28 cellular contexts compared by ENCODE assay signal in the genomic region with DNA sequence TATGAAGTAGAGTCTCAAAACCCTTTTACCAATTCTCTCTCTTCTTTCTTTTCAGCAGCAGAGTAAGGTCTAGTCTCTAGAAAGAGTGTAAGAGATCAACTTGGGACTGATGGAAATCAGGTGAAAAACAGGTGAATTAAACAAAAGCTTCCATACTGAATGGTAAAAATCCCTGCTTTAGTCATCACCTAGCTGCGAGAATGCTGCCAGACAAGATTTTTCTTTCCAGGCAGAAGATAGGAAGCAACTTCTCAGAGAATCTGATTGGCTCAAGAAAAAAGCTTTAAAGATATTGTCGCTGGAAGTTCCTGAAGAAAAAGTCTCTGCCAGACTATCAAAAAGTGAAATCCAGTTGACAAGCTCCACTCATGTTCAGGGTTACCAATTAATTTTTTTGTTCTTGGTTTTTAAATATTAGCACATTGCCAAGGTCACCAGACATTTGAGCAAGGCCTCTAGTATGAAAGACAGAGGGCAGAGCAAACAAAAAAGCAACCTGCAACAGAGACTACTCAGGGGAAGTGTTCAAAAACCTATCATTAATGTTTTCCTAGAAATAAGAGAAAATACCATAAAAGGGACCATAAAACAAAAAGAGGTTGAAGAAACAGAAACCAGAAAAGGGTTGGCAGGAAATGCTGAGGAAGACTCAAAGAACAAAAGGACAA. TPM values are rescaled to one million over a fixed set of nuclear protein-coding genes. Genes with fewer than 3 reads are reported as not detected.
A peak's percentile ranks its signal among the peaks of the same experiment; 100 is the strongest.
DNase-seq lines count a peak whose midpoint lies in the region; ATAC-seq and TF ChIP-seq lines count a peak whose summit lies in the region.
"Had no signal": no experiment of that assay in that cellular context is flagged by ENCODE, and none has a peak within 500 bp of the region (broad histone marks: within the 10 kb centered on the region; RNA-seq: fewer than 3 reads in every experiment).

No MANE protein-coding gene starts in this region.

- H3T11ph ChIP-seq in H9 (ENCODE audit: low read length) = no peak overlapping the region

- no peak overlapping the region for H3K27ac Mint-ChIP-seq in activated CD4-positive, alpha-beta T cell treated with anti-CD3 and anti-CD28 coated beads, Interleukin-2, amount 10 ng/mL, durations not matched to agents 24 days and 14 days
- H3K27ac Mint-ChIP-seq in H9 (peak overlapping the region in 2 of 3 experiments; percentile 34 to 90; a peak in 4 of 7 replicates), brain (peak overlapping the region in 3 of 5 experiments; percentile 22 to 57 (median 26))
- H3K27ac Mint-ChIP-seq: CD14-positive monocyte; stimulated activated memory B cell treated with anti-CD40 and anti-IgM and Interleukin-4, amounts not matched to agents 10 μg/mL and 1 μg/mL and 100 μg/mL, for 72 hours had no signal

- H3K4me1 ChIP-seq in H9 (ENCODE audit: insufficient read depth, low read length) (no peaks in the 10 kb centered on the region), mesendoderm (ENCODE audit: control insufficient read depth, low read depth, low read length) (no peaks in the 10 kb centered on the region), SK-N-SH (ENCODE audit: control insufficient read depth in 1 of 2, insufficient read depth in 2 of 2, low read depth in 1 of 2, low read length in 1 of 2) (no peaks in the 10 kb centered on the region; a peak in 3 of 4 replicates)
- H3K4me1 ChIP-seq: colonic mucosa, prostate gland, sigmoid colon, testis, uterus had no signal

- TF ChIP-seq RAD21 in SK-N-SH (IDR thresholded peaks at IDR 0.05; ENCODE audit: low read length) = no peak

- H2AFZ ChIP-seq in H9 (ENCODE audit: low read length) = no peak overlapping the region
- no peak overlapping the region for H2AFZ ChIP-seq in SK-N-SH (ENCODE audit: low read depth)

- no peak overlapping the region for H3K56ac ChIP-seq in H9 (ENCODE audit: insufficient read length, low read depth, low read length)
- H3K56ac ChIP-seq in mesendoderm (ENCODE audit: low read length) = no peak overlapping the region

- H3K27ac ChIP-seq in H9 (ENCODE audit: insufficient read length, low read depth, low read length) (no peak overlapping the region), mesendoderm (ENCODE audit: low read depth, low read length) (no peak overlapping the region), SK-N-SH (ENCODE audit: low read depth in 2 of 2, low read length in 1 of 2) (no peak overlapping the region)
- H3K27ac ChIP-seq: colonic mucosa, prostate gland, sigmoid colon, testis, uterus had no signal

- H3K4me1 Mint-ChIP-seq in activated CD4-positive, alpha-beta T cell treated with anti-CD3 and anti-CD28 coated beads, Interleukin-2, amount 10 ng/mL, durations not matched to agents 24 days and 14 days = peaks cover 36% of the 10 kb centered on the region
- H3K4me1 Mint-ChIP-seq in H9 (peaks cover 16% of the 10 kb centered on the region in 2 experiments), brain (peaks cover 42% of the 10 kb centered on the region)
- H3K4me1 Mint-ChIP-seq: CD14-positive monocyte; stimulated activated memory B cell treated with anti-CD40 and anti-IgM and Interleukin-4, amounts not matched to agents 10 μg/mL and 1 μg/mL and 100 μg/mL, for 72 hours had no signal

- H3F3A ChIP-seq in SK-N-SH (replicated peaks; ENCODE audit: insufficient read depth) = peaks cover 18% of the 10 kb centered on the region

- H3K18ac ChIP-seq in H9 (ENCODE audit: insufficient read length, low read depth, low read length) (no peak overlapping the region), mesendoderm (ENCODE audit: low read length) (no peak overlapping the region)

- H2AK5ac ChIP-seq in H9 (ENCODE audit: insufficient read length, low read length) (no peak overlapping the region), mesendoderm (ENCODE audit: low read length) (no peak overlapping the region)

- peak overlapping the region; percentile 1 for H3K4me3 Mint-ChIP-seq in activated CD4-positive, alpha-beta T cell treated with anti-CD3 and anti-CD28 coated beads, Interleukin-2, amount 10 ng/mL, durations not matched to agents 24 days and 14 days
- H3K4me3 Mint-ChIP-seq in H9 = no peak overlapping the region
- H3K4me3 Mint-ChIP-seq in brain = no peak overlapping the region
- H3K4me3 Mint-ChIP-seq: stimulated activated memory B cell treated with anti-CD40 and anti-IgM and Interleukin-4, amounts not matched to agents 10 μg/mL and 1 μg/mL and 100 μg/mL, for 72 hours had no signal

- no peak overlapping the region for H4K8ac ChIP-seq in H9 (replicated peaks; ENCODE audit: insufficient read length, low read depth, low read length)
- H4K8ac ChIP-seq in mesendoderm (ENCODE audit: low read depth, low read length) = no peak overlapping the region

- no peaks in the 10 kb centered on the region for H3K36me3 ChIP-seq in mesendoderm (ENCODE audit: control insufficient read depth, insufficient read depth, low read length)
- no peaks in the 10 kb centered on the region for H3K36me3 ChIP-seq in SK-N-SH (replicated peaks in 1 of 2; ENCODE audit: control insufficient read depth in 1 of 2, insufficient read depth in 2 of 2, low read length in 1 of 2)
- H3K36me3 ChIP-seq: colonic mucosa, prostate gland, sigmoid colon, uterus had no signal

- H3K79me2 ChIP-seq in H9 (ENCODE audit: insufficient read depth, low read length) (no peaks in the 10 kb centered on the region), mesendoderm (ENCODE audit: control insufficient read depth, insufficient read depth, low read length) (no peaks in the 10 kb centered on the region), SK-N-SH (ENCODE audit: insufficient read depth) (no peaks in the 10 kb centered on the region)

- H3K14ac ChIP-seq in H9 (ENCODE audit: insufficient read depth, low read length) = no peak overlapping the region

- H3K4ac ChIP-seq in H9 (ENCODE audit: low read depth, low read length) (no peak overlapping the region), mesendoderm (ENCODE audit: low read depth, low read length) (no peak overlapping the region)

- H4K5ac ChIP-seq in H9 (ENCODE audit: insufficient read length, low read depth, low read length) (no peak overlapping the region), mesendoderm (ENCODE audit: low read length) (no peak overlapping the region)

- H3K9ac ChIP-seq in H9 (ENCODE audit: extremely low read depth, insufficient read length, low read length) (no peak overlapping the region), mesendoderm (ENCODE audit: low read length) (no peak overlapping the region), SK-N-SH (no peak overlapping the region)

- WGBS in H9 (ENCODE audit: extremely low coverage, insufficient read length, low lambda C conversion rate) = no CpG with 5 or more reads among the region's 2 CpGs
- WGBS in mesendoderm (ENCODE audit: extremely low coverage, insufficient coverage, low lambda C conversion rate) = no CpG with 5 or more reads among the region's 2 CpGs
- WGBS in SK-N-SH (ENCODE audit: low lambda C conversion rate) = 90% methylated on average over 2 of the region's 2 CpGs

- CTCF ChIA-PET in SK-N-SH (lab: Yijun Ruan, JAX) = no interaction called here

- no peak overlapping the region for H3K23ac ChIP-seq in H9 (ENCODE audit: insufficient read length, low read depth, low read length)
- H3K23ac ChIP-seq in mesendoderm (ENCODE audit: low read length) = no peak overlapping the region

- H2BK12ac ChIP-seq in H9 (ENCODE audit: insufficient read length, low read depth, low read length) = no peak overlapping the region

- peaks cover 23% of the 10 kb centered on the region for H3K27me3 Mint-ChIP-seq in activated CD4-positive, alpha-beta T cell treated with anti-CD3 and anti-CD28 coated beads, Interleukin-2, amount 10 ng/mL, durations not matched to agents 24 days and 14 days
- H3K27me3 Mint-ChIP-seq in H9 (ENCODE audit: low read depth) (no peaks in the 10 kb centered on the region), brain (peaks cover 2% of the 10 kb centered on the region)

- ATAC-seq in HG02588 (IDR thresholded peaks at IDR 0.05; ENCODE audit: unreplicated experiment) = no peak
- ATAC-seq: GM12878; left cardiac atrium; stimulated activated memory B cell treated with anti-CD40 and anti-IgM and Interleukin-4, amounts not matched to agents 10 μg/mL and 1 μg/mL and 100 μg/mL, for 72 hours had no signal

- no peak overlapping the region for H2BK15ac ChIP-seq in H9 (ENCODE audit: low read depth, low read length)
- H2BK15ac ChIP-seq in mesendoderm (replicated peaks; ENCODE audit: low read depth) = no peak overlapping the region

- TF ChIP-seq CTCF in H9 (conservative IDR thresholded peaks at IDR 0.05) = no peak
- TF ChIP-seq CTCF in brain (conservative IDR thresholded peaks at IDR 0.05) = no peak
- TF ChIP-seq CTCF in SK-N-SH (IDR thresholded peaks at IDR 0.05) = no peak

- no peak overlapping the region for H3K4me3 ChIP-seq in mesendoderm (ENCODE audit: low read length)
- H3K4me3 ChIP-seq in SK-N-SH (ENCODE audit: low read depth in 2 of 2, low read length in 1 of 2) = no peak overlapping the region
- H3K4me3 ChIP-seq: colonic mucosa, GM12878, prostate gland, sigmoid colon, testis, uterus had no signal

- no peaks in the 10 kb centered on the region for H3K23me2 ChIP-seq in H9 (ENCODE audit: insufficient read length, low read depth, low read length, poor library complexity, severe bottlenecking)

- no peaks in the 10 kb centered on the region for H3K36me3 Mint-ChIP-seq in activated CD4-positive, alpha-beta T cell treated with anti-CD3 and anti-CD28 coated beads, Interleukin-2, amount 10 ng/mL, durations not matched to agents 24 days and 14 days (ENCODE audit: low read depth)
- peaks cover 8 to 32% (median 17%) of the 10 kb centered on the region in 3 experiments; a peak in 6 of 7 replicates for H3K36me3 Mint-ChIP-seq in H9 (ENCODE audit: insufficient read depth in 1 of 3, low read depth in 3 of 3)
- H3K36me3 Mint-ChIP-seq in brain = peaks cover 84% of the 10 kb centered on the region
- H3K36me3 Mint-ChIP-seq: CD14-positive monocyte; stimulated activated memory B cell treated with anti-CD40 and anti-IgM and Interleukin-4, amounts not matched to agents 10 μg/mL and 1 μg/mL and 100 μg/mL, for 72 hours had no signal

- no peak overlapping the region for H2BK20ac ChIP-seq in H9 (ENCODE audit: low read depth, low read length, poor library complexity, severe bottlenecking)

- no peak for TF ChIP-seq EP300 in SK-N-SH (IDR thresholded peaks at IDR 0.05; ENCODE audit: borderline replicate concordance in 1 of 2, low read depth in 1 of 2, low read length in 1 of 2)

- no peaks in the 10 kb centered on the region for H3K27me3 ChIP-seq in H9 (ENCODE audit: insufficient read depth, low read length)
- H3K27me3 ChIP-seq in mesendoderm (ENCODE audit: insufficient read depth, low read length, poor library complexity) = no peaks in the 10 kb centered on the region
- no peaks in the 10 kb centered on the region for H3K27me3 ChIP-seq in SK-N-SH (ENCODE audit: insufficient read depth)
- H3K27me3 ChIP-seq: colonic mucosa, sigmoid colon, testis, uterus had no signal

- peaks cover 3% of the 10 kb centered on the region for H3K9me3 Mint-ChIP-seq in activated CD4-positive, alpha-beta T cell treated with anti-CD3 and anti-CD28 coated beads, Interleukin-2, amount 10 ng/mL, durations not matched to agents 24 days and 14 days
- H3K9me3 Mint-ChIP-seq in H9 (no peaks in the 10 kb centered on the region), brain (no peaks in the 10 kb centered on the region)
- H3K9me3 Mint-ChIP-seq: stimulated activated memory B cell treated with anti-CD40 and anti-IgM and Interleukin-4, amounts not matched to agents 10 μg/mL and 1 μg/mL and 100 μg/mL, for 72 hours had no signal

- H3K9me2 ChIP-seq in SK-N-SH = no peaks in the 10 kb centered on the region

- H4K91ac ChIP-seq in H9 (ENCODE audit: insufficient read length, low read depth, low read length) = no peak overlapping the region

- H2BK5ac ChIP-seq in H9 (ENCODE audit: insufficient read length, low read length) (no peak overlapping the region), mesendoderm (ENCODE audit: low read length) (no peak overlapping the region)

- DNase-seq in activated CD4-positive, alpha-beta T cell treated with anti-CD3 and anti-CD28 coated beads, Interleukin-2, amount 10 ng/mL, durations not matched to agents 24 days and 14 days = no peak
- DNase-seq in activated CD4-positive, alpha-beta T cell treated with anti-CD3 and anti-CD28 coated beads for 48 hours = no peak
- DNase-seq in H9 = no peak
- DNase-seq in mesendoderm = peak; percentile 80
- no peak for DNase-seq in T-helper 9 cell
- DNase-seq in SK-N-SH = no peak
- DNase-seq: 8988T; activated naive CD4-positive, alpha-beta T cell treated with Interleukin-2 at 50 U/mL for 16 hours; Calu3; colonic mucosa; effector memory CD4-positive, alpha-beta T cell; IMR-90; left cardiac atrium; mammary epithelial cell; NCI-H1048; NCI-H1694; NCI-H524; Right ventricle myocardium superior; sigmoid colon; stimulated activated CD4-positive, alpha-beta T cell treated with anti-CD3 and anti-CD28 coated beads, Interleukin-4, amount 100 ng/mL, for 4 hours; testis; uterus had no signal

- H3K9me3 ChIP-seq in H9 (ENCODE audit: control insufficient read depth, low read depth, low read length) (no peaks in the 10 kb centered on the region), SK-N-SH (no peaks in the 10 kb centered on the region)
- H3K9me3 ChIP-seq: colonic mucosa, prostate gland, sigmoid colon, testis, uterus had no signal

- H4K20me1 ChIP-seq in H9 (ENCODE audit: control insufficient read depth, insufficient read depth, insufficient read length) = no peaks in the 10 kb centered on the region
- H4K20me1 ChIP-seq in SK-N-SH (ENCODE audit: insufficient read depth) = no peaks in the 10 kb centered on the region

- H3K79me1 ChIP-seq in H9 (ENCODE audit: insufficient read depth, low read depth, low read length, poor library complexity, severe bottlenecking) (no peaks in the 10 kb centered on the region), mesendoderm (ENCODE audit: low read length) (no peaks in the 10 kb centered on the region)

- intact Hi-C loops in activated CD4-positive, alpha-beta T cell treated with anti-CD3 and anti-CD28 coated beads, Interleukin-2, amount 10 ng/mL, durations not matched to agents 24 days and 14 days (cut with micrococcal nuclease) = no loop called here

- H2BK120ac ChIP-seq in H9 (ENCODE audit: low read depth, low read length, poor library complexity, severe bottlenecking) (no peak overlapping the region), mesendoderm (ENCODE audit: low read depth, low read length) (no peak overlapping the region)

- H3K4me2 ChIP-seq in H9 (ENCODE audit: insufficient read depth, insufficient read length, low read length) (no peak overlapping the region), mesendoderm (ENCODE audit: low read length) (no peak overlapping the region), SK-N-SH (no peak overlapping the region)

- POLR2A ChIA-PET in SK-N-SH (lab: Yijun Ruan, JAX) = no interaction called here

RNA-seq across cellular contexts. Expression of gene CDO1, which starts 9.3 kb away (rescaled TPM):
- 0.45 and 0.82 TPM in 2 replicates for total RNA-seq in activated CD4-positive, alpha-beta T cell treated with anti-CD3 and anti-CD28 coated beads, Interleukin-2, amount 10 ng/mL, durations not matched to agents 24 days and 14 days
- 11.2 and 12.2 TPM in 2 replicates for total RNA-seq in H9 (2021)
- 8.0 TPM for polyA plus RNA-seq in brain (ENCODE audit: insufficient read depth, low read depth, low replicate concordance)
- 5.7 TPM for polyA plus RNA-seq in mesendoderm (2013, experiment 1 of 2)
- polyA plus RNA-seq in mesendoderm (2013, experiment 2 of 2) = 6.6 TPM
- polyA plus RNA-seq in SK-N-SH (2012; rRNA removed) = 2.9 and 3.1 TPM in 2 replicates
- 2.8 and 3.0 TPM in 2 replicates for polyA plus RNA-seq in SK-N-SH (2012; cell fraction: cytosol; rRNA removed)
- polyA plus RNA-seq in SK-N-SH (2012; cell fraction: nucleus; rRNA removed) = 2.4 and 6.1 TPM in 2 replicates
- total RNA-seq: Calu3, GM12878 had no signal
- polyA plus RNA-seq: CD14-positive monocyte, mammary epithelial cell had no signal

RNA-seq across cellular contexts. Expression of gene ATG12, which starts 34.2 kb away (rescaled TPM):
- 31.7 and 37.0 TPM in 2 replicates for total RNA-seq in activated CD4-positive, alpha-beta T cell treated with anti-CD3 and anti-CD28 coated beads, Interleukin-2, amount 10 ng/mL, durations not matched to agents 24 days and 14 days
- 46.3 and 52.9 TPM in 2 replicates for total RNA-seq in H9 (2021)
- 18.3 TPM for polyA plus RNA-seq in brain (ENCODE audit: insufficient read depth, low read depth, low replicate concordance)
- polyA plus RNA-seq in mesendoderm (2013, experiment 1 of 2) = 39.3 TPM
- polyA plus RNA-seq in mesendoderm (2013, experiment 2 of 2) = 39.2 TPM
- 29.1 and 39.0 TPM in 2 replicates for polyA plus RNA-seq in SK-N-SH (2012; rRNA removed)
- 47.3 and 68.6 TPM in 2 replicates for polyA plus RNA-seq in SK-N-SH (2012; cell fraction: cytosol; rRNA removed)
- polyA plus RNA-seq in SK-N-SH (2012; cell fraction: nucleus; rRNA removed) = 16.3 and 35.2 TPM in 2 replicates

RNA-seq across cellular contexts. Expression of gene AP3S1, which starts 34.6 kb away (rescaled TPM):
- total RNA-seq in activated CD4-positive, alpha-beta T cell treated with anti-CD3 and anti-CD28 coated beads, Interleukin-2, amount 10 ng/mL, durations not matched to agents 24 days and 14 days = 64.6 and 72.8 TPM in 2 replicates
- total RNA-seq in H9 (2021) = 74.5 and 78.4 TPM in 2 replicates
- 44.6 TPM for polyA plus RNA-seq in brain (ENCODE audit: insufficient read depth, low read depth, low replicate concordance)
- 40.5 TPM for polyA plus RNA-seq in mesendoderm (2013, experiment 1 of 2)
- 40.5 TPM for polyA plus RNA-seq in mesendoderm (2013, experiment 2 of 2)
- polyA plus RNA-seq in SK-N-SH (2012; rRNA removed) = 21.6 and 26.3 TPM in 2 replicates
- polyA plus RNA-seq in SK-N-SH (2012; cell fraction: cytosol; rRNA removed) = 39.6 and 64.4 TPM in 2 replicates
- polyA plus RNA-seq in SK-N-SH (2012; cell fraction: nucleus; rRNA removed) = 4.2 and 7.4 TPM in 2 replicates
